Comparison of ENCODE assay signal across 10 cellular contexts in the genomic region with DNA sequence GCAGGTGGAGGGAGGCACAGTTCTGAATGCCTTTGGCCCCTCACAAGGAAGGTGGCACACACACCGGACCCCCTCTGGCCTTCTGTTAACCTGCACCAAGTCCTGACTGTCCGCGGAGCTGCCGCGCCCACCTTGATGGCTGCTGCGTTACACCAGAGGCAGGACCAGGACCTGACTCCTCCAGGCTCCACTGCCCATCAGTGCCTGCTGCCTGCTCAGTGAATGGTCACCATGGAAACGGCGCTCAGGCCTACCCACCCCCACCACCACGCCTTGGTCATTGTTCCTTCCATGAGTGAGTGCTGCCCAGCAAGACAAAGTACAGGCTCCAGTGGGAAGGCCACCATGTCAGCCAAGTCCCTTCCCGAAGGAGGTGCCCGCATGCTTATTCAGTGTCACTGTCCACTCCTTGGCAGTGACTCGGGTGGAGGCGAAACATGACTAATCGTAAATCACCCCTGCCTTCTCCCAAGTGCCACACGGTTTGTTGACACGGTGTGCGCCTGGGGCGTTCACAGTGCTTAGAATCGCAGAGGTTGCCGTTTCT. TPM values are rescaled to one million over a fixed set of nuclear protein-coding genes. Genes with fewer than 3 reads are reported as not detected.
A peak's percentile ranks its signal among the peaks of the same experiment; 100 is the strongest.
DNase-seq lines count a peak whose midpoint lies in the region; ATAC-seq lines count a peak whose summit lies in the region.
"Had no signal": no experiment of that assay in that cellular context is flagged by ENCODE, and none has a peak within 500 bp of the region (broad histone marks: within the 10 kb centered on the region; RNA-seq: fewer than 3 reads in every experiment).

No MANE protein-coding gene starts in this region.

- no peak overlapping the region for H3K27ac Mint-ChIP-seq in activated CD4-positive, alpha-beta memory T cell treated with anti-CD3 and anti-CD28 coated beads for 36 hours
- H3K27ac Mint-ChIP-seq in activated CD4-positive, alpha-beta memory T cell treated with anti-CD3 and anti-CD28 coated beads, Interleukin-2, amount 10 ng/mL, durations not matched to agents 7 days and 5 days, result no peak overlapping the region

- peaks cover 6% of the 10 kb centered on the region for H3K9me3 Mint-ChIP-seq in activated CD4-positive, alpha-beta memory T cell treated with anti-CD3 and anti-CD28 coated beads for 36 hours
- peaks cover under 1% of the 10 kb centered on the region for H3K9me3 Mint-ChIP-seq in activated CD4-positive, alpha-beta memory T cell treated with anti-CD3 and anti-CD28 coated beads, Interleukin-2, amount 10 ng/mL, durations not matched to agents 7 days and 5 days

- no peak overlapping the region for H3K4me3 Mint-ChIP-seq in activated CD4-positive, alpha-beta memory T cell treated with anti-CD3 and anti-CD28 coated beads for 36 hours
- H3K4me3 Mint-ChIP-seq in activated CD4-positive, alpha-beta memory T cell treated with anti-CD3 and anti-CD28 coated beads, Interleukin-2, amount 10 ng/mL, durations not matched to agents 7 days and 5 days, result no peak overlapping the region

- CTCF ChIA-PET in activated CD4-positive, alpha-beta memory T cell treated with anti-CD3 and anti-CD28 coated beads for 36 hours (lab: Charles Lee), result no interaction called here
- CTCF ChIA-PET in activated CD4-positive, alpha-beta memory T cell treated with anti-CD3 and anti-CD28 coated beads, Interleukin-2, amount 10 ng/mL, durations not matched to agents 7 days and 5 days (lab: Charles Lee), result no interaction called here

- H3K27me3 Mint-ChIP-seq in activated CD4-positive, alpha-beta memory T cell treated with anti-CD3 and anti-CD28 coated beads for 36 hours, result no peaks in the 10 kb centered on the region
- no peaks in the 10 kb centered on the region for H3K27me3 Mint-ChIP-seq in activated CD4-positive, alpha-beta memory T cell treated with anti-CD3 and anti-CD28 coated beads, Interleukin-2, amount 10 ng/mL, durations not matched to agents 7 days and 5 days

- no peak for ATAC-seq in GM21529 (IDR thresholded peaks at IDR 0.05; ENCODE audit: unreplicated experiment)

- POLR2A ChIA-PET in activated CD4-positive, alpha-beta memory T cell treated with anti-CD3 and anti-CD28 coated beads for 36 hours (lab: Charles Lee), result interaction anchor here (0.5 kb wide), 1 partner anchor 306 kb away, joined by 3 read pairs; no protein-coding TSS in a partner anchor
- POLR2A ChIA-PET in activated CD4-positive, alpha-beta memory T cell treated with anti-CD3 and anti-CD28 coated beads, Interleukin-2, amount 10 ng/mL, durations not matched to agents 7 days and 5 days (lab: Charles Lee), result no interaction called here

- intact Hi-C loops in activated CD4-positive, alpha-beta memory T cell treated with anti-CD3 and anti-CD28 coated beads for 36 hours (cut with micrococcal nuclease), result no loop called here

- DNase-seq in activated CD4-positive, alpha-beta memory T cell treated with anti-CD3 and anti-CD28 coated beads for 36 hours, result peak; percentile 4
- DNase-seq in activated CD4-positive, alpha-beta memory T cell treated with anti-CD3 and anti-CD28 coated beads, Interleukin-2, amount 10 ng/mL, durations not matched to agents 7 days and 5 days, result no peak
- DNase-seq in NCI-H748 (lab: John Stamatoyannopoulos, UW; ENCODE audit: unreplicated experiment) (peak; percentile 93), islet precursor cell (peak; percentile 54), substantia nigra (lab: John Stamatoyannopoulos, UW) (peak in 32 of 49 donors; percentile 10 to 77 (median 38))
- DNase-seq in NK-92 treated with Interleukin-12 subunit alpha and Interleukin-12 subunit beta, amount 100 ng/mL, for 24 hours (lab: John Stamatoyannopoulos, UW), result no peak
- no peak for DNase-seq in activated CD4-positive, alpha-beta T cell treated with anti-CD3 and anti-CD28 coated beads, Interleukin-2, amount 50 U/mL, for 4 hours
- DNase-seq: stimulated activated CD4-positive, alpha-beta T cell treated with anti-CD3 and anti-CD28 coated beads, Interleukin-4, amount 100 ng/mL, for 4 hours had no signal

- no peak overlapping the region for H3K27ac ChIP-seq in substantia nigra (ENCODE audit: low read depth, low read length, poor library complexity, severe bottlenecking)
- H3K27ac ChIP-seq: thoracic aorta had no signal

- peaks cover 29% of the 10 kb centered on the region for H3K36me3 Mint-ChIP-seq in activated CD4-positive, alpha-beta memory T cell treated with anti-CD3 and anti-CD28 coated beads for 36 hours
- no peaks in the 10 kb centered on the region for H3K36me3 Mint-ChIP-seq in activated CD4-positive, alpha-beta memory T cell treated with anti-CD3 and anti-CD28 coated beads, Interleukin-2, amount 10 ng/mL, durations not matched to agents 7 days and 5 days (ENCODE audit: low read depth)

- H3K4me1 Mint-ChIP-seq in activated CD4-positive, alpha-beta memory T cell treated with anti-CD3 and anti-CD28 coated beads for 36 hours (ENCODE audit: low read depth), result no peaks in the 10 kb centered on the region
- no peaks in the 10 kb centered on the region for H3K4me1 Mint-ChIP-seq in activated CD4-positive, alpha-beta memory T cell treated with anti-CD3 and anti-CD28 coated beads, Interleukin-2, amount 10 ng/mL, durations not matched to agents 7 days and 5 days

RNA-seq across cellular contexts. Expression of a gene that starts 57.3 kb away (rescaled TPM):
- 10 to 100 TPM; 21.1 to 21.2 TPM for total RNA-seq in activated CD4-positive, alpha-beta memory T cell treated with anti-CD3 and anti-CD28 coated beads for 36 hours
- 10 to 100 TPM; 12.7 to 13.3 TPM for total RNA-seq in activated CD4-positive, alpha-beta memory T cell treated with anti-CD3 and anti-CD28 coated beads, Interleukin-2, amount 10 ng/mL, durations not matched to agents 7 days and 5 days

Comparison
In these comparisons a context has a peak if more than half of its experiments do, and no peak if none do; other contexts are left out.
1. DNase-seq: peak in activated CD4-positive, alpha-beta memory T cell treated with anti-CD3 and anti-CD28 coated beads for 36 hours (single experiment), NCI-H748 (single experiment), islet precursor cell (single experiment) and substantia nigra (32 of 49); none in activated CD4-positive, alpha-beta memory T cell treated with anti-CD3 and anti-CD28 coated beads, Interleukin-2, amount 10 ng/mL, durations not matched to agents 7 days and 5 days (single experiment), NK-92 treated with Interleukin-12 subunit alpha and Interleukin-12 subunit beta, amount 100 ng/mL, for 24 hours (single experiment) and activated CD4-positive, alpha-beta T cell treated with anti-CD3 and anti-CD28 coated beads, Interleukin-2, amount 50 U/mL, for 4 hours (0 of 2).